Comparison of ENCODE assay signal across 18 cellular contexts in genomic region chr3:70277304-70277703, GRCh38. TPM values are rescaled to one million over a fixed set of nuclear protein-coding genes. Genes with fewer than 3 reads are reported as not detected.
"Had no signal": no experiment of that assay in that cellular context is flagged by ENCODE, and none has a peak within 500 bp of the region (broad histone marks: within the 10 kb centered on the region; RNA-seq: fewer than 3 reads in every experiment).

No MANE protein-coding gene starts in this region.

- H3K36me3 Mint-ChIP-seq: activated naive CD8-positive, alpha-beta T cell; natural killer cell; stimulated activated naive B cell treated with anti-CD40 and anti-IgM and Interleukin-4, amounts not matched to agents 10 μg/mL and 1 μg/mL and 100 μg/mL, for 72 hours had no signal

- H3K9me3 Mint-ChIP-seq: stimulated activated naive B cell treated with anti-CD40 and anti-IgM and Interleukin-4, amounts not matched to agents 10 μg/mL and 1 μg/mL and 100 μg/mL, for 72 hours had no signal

- H3K27me3 ChIP-seq: breast epithelium, esophagus squamous epithelium, left lung, tibial nerve had no signal

- H3K9me3 ChIP-seq: breast epithelium, esophagus squamous epithelium, left lung, prostate gland, tibial nerve had no signal

- H3K4me1 ChIP-seq: breast epithelium, esophagus squamous epithelium, left lung, prostate gland had no signal

- DNase-seq: activated effector memory CD4-positive, alpha-beta T cell treated with anti-CD3 and anti-CD28 coated beads, Interleukin-2, amount 50 U/mL, for 16 hours; esophagus squamous epithelium; foreskin fibroblast; left lung; natural killer cell; nucleus accumbens; stimulated activated CD4-positive, alpha-beta T cell treated with anti-CD3 and anti-CD28 coated beads, Interleukin-2, amount 100 ng/mL, for 24 hours; stimulated activated naive B cell treated with anti-CD40 and anti-IgM and Interleukin-4, amounts not matched to agents 10 μg/mL and 1 μg/mL and 100 μg/mL, for 72 hours had no signal

- H3K27ac Mint-ChIP-seq: activated naive CD8-positive, alpha-beta T cell; natural killer cell; stimulated activated naive B cell treated with anti-CD40 and anti-IgM and Interleukin-4, amounts not matched to agents 10 μg/mL and 1 μg/mL and 100 μg/mL, for 72 hours had no signal

- H3K36me3 ChIP-seq: breast epithelium, esophagus squamous epithelium, left lung, prostate gland, tibial nerve had no signal

- H3K4me3 Mint-ChIP-seq: activated naive CD8-positive, alpha-beta T cell; natural killer cell; stimulated activated naive B cell treated with anti-CD40 and anti-IgM and Interleukin-4, amounts not matched to agents 10 μg/mL and 1 μg/mL and 100 μg/mL, for 72 hours had no signal

- H3K4me3 ChIP-seq: breast epithelium, esophagus squamous epithelium, left lung, prostate gland, tibial nerve had no signal

- H3K4me1 Mint-ChIP-seq: natural killer cell; stimulated activated naive B cell treated with anti-CD40 and anti-IgM and Interleukin-4, amounts not matched to agents 10 μg/mL and 1 μg/mL and 100 μg/mL, for 72 hours had no signal

- H3K27ac ChIP-seq: breast epithelium, esophagus squamous epithelium, left lung, prostate gland, tibial nerve had no signal

RNA-seq across cellular contexts. Expression of gene MDFIC2, which starts 35.1 kb away (rescaled TPM):
- total RNA-seq: breast epithelium; chondrocyte; dermis microvascular lymphatic vessel endothelial cell; esophagus squamous epithelium; left lung; mucosa of gallbladder; natural killer cell; prostate gland; sciatic nerve; subcutaneous adipose tissue; T-helper 2 cell treated with Interferon-gamma antibody and Interleukin-4, amounts not matched to agents 100 ng/mL and 5 ng/mL, for 36 hours; tibial nerve had no signal
